In the genomic region with DNA sequence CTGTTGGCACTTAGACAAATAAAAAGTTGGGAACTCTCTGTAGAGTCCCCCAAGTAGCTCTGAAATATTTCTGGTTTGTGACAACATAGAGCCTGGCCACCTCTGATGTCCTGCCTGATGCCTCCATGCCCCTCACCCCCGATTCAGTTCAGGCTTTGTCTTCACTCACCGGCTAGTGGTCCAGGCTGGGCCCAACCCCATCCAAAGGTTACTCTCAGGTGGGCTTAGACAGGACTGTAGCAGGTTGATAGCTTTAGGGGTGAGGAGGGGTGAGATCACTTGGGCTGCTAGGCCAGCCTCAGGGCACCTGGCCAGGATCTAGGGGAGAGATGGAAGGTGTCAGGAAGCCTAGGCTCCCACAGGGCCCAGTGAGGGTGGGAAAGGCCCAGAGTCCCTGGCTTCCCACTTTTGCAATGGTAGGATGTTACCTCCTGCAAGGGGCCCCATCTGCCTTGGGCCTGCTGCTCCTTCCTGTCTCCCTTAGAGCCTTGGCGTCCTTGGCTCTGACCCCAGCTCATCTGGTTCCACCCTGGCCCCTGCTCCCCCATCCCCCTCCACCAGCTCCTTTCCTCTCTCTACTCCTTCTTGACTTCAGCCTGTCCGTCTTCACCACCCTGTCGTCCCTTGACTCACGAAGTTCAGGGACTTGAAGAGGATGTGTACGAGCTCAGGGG, we compare ENCODE assay signal across 23 cellular contexts. TPM values are rescaled to one million over a fixed set of nuclear protein-coding genes. Genes with fewer than 3 reads are reported as not detected.
DNase-seq lines count a peak whose midpoint lies in the region; ATAC-seq and TF ChIP-seq lines count a peak whose summit lies in the region.
"Had no signal": no experiment of that assay in that cellular context is flagged by ENCODE, and none has a peak within 500 bp of the region (broad histone marks: within the 10 kb centered on the region; RNA-seq: fewer than 3 reads in every experiment).

No MANE protein-coding gene starts in this region.

- no peaks in the 10 kb centered on the region for H3K27me3 ChIP-seq in colonic mucosa
- no peaks in the 10 kb centered on the region for H3K27me3 ChIP-seq in testis
- no peaks in the 10 kb centered on the region for H3K27me3 ChIP-seq in Karpas-422 (ENCODE audit: low read length)
- H3K27me3 ChIP-seq: MG63 had no signal

- no peak for TF ChIP-seq CTCF in colonic mucosa (IDR thresholded peaks at IDR 0.05)
- TF ChIP-seq CTCF in natural killer cell (IDR thresholded peaks at IDR 0.05), result no peak
- TF ChIP-seq CTCF in testis (IDR thresholded peaks at IDR 0.05), result no peak

- H3K27ac ChIP-seq in colonic mucosa, result no peak overlapping the region
- peak overlapping the region; percentile 82 to 91 for H3K27ac ChIP-seq in testis
- no peak overlapping the region for H3K27ac ChIP-seq in Karpas-422 (ENCODE audit: low read length)
- H3K27ac ChIP-seq: C4-2B had no signal

- H3K4me1 ChIP-seq in colonic mucosa (no peaks in the 10 kb centered on the region), testis (peaks cover 51% of the 10 kb centered on the region), Karpas-422 (ENCODE audit: low read length) (peaks cover 10% of the 10 kb centered on the region)

- H3K27me3 Mint-ChIP-seq in activated CD8-positive, alpha-beta memory T cell treated with anti-CD3 and anti-CD28 coated beads, Interleukin-2, amount 10 ng/mL, durations not matched to agents 7 days and 5 days, result no peaks in the 10 kb centered on the region
- peaks cover 6 to 7% of the 10 kb centered on the region in 2 donors for H3K27me3 Mint-ChIP-seq in natural killer cell (ENCODE audit: low read depth in 2 of 2)

- H3K9me3 Mint-ChIP-seq in activated CD8-positive, alpha-beta memory T cell treated with anti-CD3 and anti-CD28 coated beads, Interleukin-2, amount 10 ng/mL, durations not matched to agents 7 days and 5 days (ENCODE audit: low read depth), result no peaks in the 10 kb centered on the region
- no peaks in the 10 kb centered on the region for H3K9me3 Mint-ChIP-seq in natural killer cell

- no peaks in the 10 kb centered on the region for H3K9me2 ChIP-seq in Karpas-422 (replicated peaks; ENCODE audit: insufficient read depth, low read length)

- no peak overlapping the region for H2AFZ ChIP-seq in Karpas-422 (ENCODE audit: low read length)

- ATAC-seq in activated CD8-positive, alpha-beta memory T cell treated with anti-CD3 and anti-CD28 coated beads, Interleukin-2, amount 10 ng/mL, durations not matched to agents 7 days and 5 days, result no peak
- ATAC-seq in natural killer cell, result no peak
- no peak for ATAC-seq in HG02852 (IDR thresholded peaks at IDR 0.05; ENCODE audit: unreplicated experiment)

- no peaks in the 10 kb centered on the region for H3K79me2 ChIP-seq in Karpas-422 (ENCODE audit: low read length)

- peak; percentile 32 for DNase-seq in activated CD8-positive, alpha-beta memory T cell treated with anti-CD3 and anti-CD28 coated beads, Interleukin-2, amount 50 U/mL, for 48 hours
- no peak for DNase-seq in activated CD8-positive, alpha-beta memory T cell treated with anti-CD3 and anti-CD28 coated beads, Interleukin-2, amount 10 ng/mL, durations not matched to agents 7 days and 5 days
- peak; percentile 14 for DNase-seq in colonic mucosa
- DNase-seq in natural killer cell, result peak; percentile 13
- DNase-seq in testis, result peak; percentile 26
- no peak for DNase-seq in SKM-1 treated with dmso at 0.1 percent for 144 hours (lab: John Stamatoyannopoulos, UW; ENCODE audit: unreplicated experiment)
- DNase-seq in Karpas-422, result no peak
- DNase-seq: AML-193, GF-D8, MG63, NCI-H1417, NCI-H1694 treated with DMSO at 0.1 percent for 48 hours, NCI-H2081 treated with DMSO at 0.1 percent for 48 hours, NCI-H2171 treated with DMSO at 0.1 percent for 48 hours, NCI-H526, SHP77 had no signal

- no peaks in the 10 kb centered on the region for H3K4me1 Mint-ChIP-seq in activated CD8-positive, alpha-beta memory T cell treated with anti-CD3 and anti-CD28 coated beads, Interleukin-2, amount 10 ng/mL, durations not matched to agents 7 days and 5 days
- H3K4me1 Mint-ChIP-seq in natural killer cell, result no peaks in the 10 kb centered on the region

- TF ChIP-seq POLR2A in testis (IDR thresholded peaks at IDR 0.05), result no peak

- no peak overlapping the region for H3K27ac Mint-ChIP-seq in activated CD8-positive, alpha-beta memory T cell treated with anti-CD3 and anti-CD28 coated beads, Interleukin-2, amount 10 ng/mL, durations not matched to agents 7 days and 5 days
- no peak overlapping the region for H3K27ac Mint-ChIP-seq in natural killer cell

- H3K4me2 ChIP-seq in Karpas-422 (ENCODE audit: low read depth, low read length, poor library complexity, severe bottlenecking), result no peak overlapping the region

- no peak overlapping the region for H3K4me3 Mint-ChIP-seq in activated CD8-positive, alpha-beta memory T cell treated with anti-CD3 and anti-CD28 coated beads, Interleukin-2, amount 10 ng/mL, durations not matched to agents 7 days and 5 days
- no peak overlapping the region for H3K4me3 Mint-ChIP-seq in natural killer cell

- intact Hi-C loops in colonic mucosa (cut with DNase I), result no loop called here
- intact Hi-C loops in natural killer cell (cut with micrococcal nuclease), result no loop called here
- intact Hi-C loops in testis (cut with DNase I; ENCODE audit: low total_unique reads), result no loop called here

- H3K4me3 ChIP-seq in colonic mucosa (no peak overlapping the region), testis (no peak overlapping the region), Karpas-422 (ENCODE audit: low read length) (no peak overlapping the region)
- H3K4me3 ChIP-seq: MG63 had no signal

- no peak overlapping the region for H3K9ac ChIP-seq in colonic mucosa (ENCODE audit: low read depth in 2 of 2, low read length in 2 of 2)
- H3K9ac ChIP-seq in Karpas-422 (ENCODE audit: low read length), result no peak overlapping the region

- CTCF ChIA-PET in activated CD8-positive, alpha-beta memory T cell treated with anti-CD3 and anti-CD28 coated beads, Interleukin-2, amount 10 ng/mL, durations not matched to agents 7 days and 5 days (lab: Charles Lee), result interaction anchor here (0.7 kb wide), 1 partner anchor 117 kb away, joined by 4 read pairs; no protein-coding TSS in a partner anchor

- H3K36me3 ChIP-seq in colonic mucosa (no peaks in the 10 kb centered on the region), testis (ENCODE audit: low read depth, missing control alignments) (no peaks in the 10 kb centered on the region), Karpas-422 (ENCODE audit: insufficient read depth, low read length) (no peaks in the 10 kb centered on the region)
- H3K36me3 ChIP-seq: MG63 had no signal

- 35 to 73% methylated on average over 6 to 7 of the region's 7 CpGs for WGBS in testis, 2 donors

- H4K20me1 ChIP-seq in Karpas-422 (ENCODE audit: insufficient read depth, low read depth, low read length), result no peaks in the 10 kb centered on the region

- H3K9me3 ChIP-seq in colonic mucosa (no peaks in the 10 kb centered on the region), testis (no peaks in the 10 kb centered on the region), Karpas-422 (ENCODE audit: low read length) (no peaks in the 10 kb centered on the region)
- H3K9me3 ChIP-seq: MG63 had no signal

- no peaks in the 10 kb centered on the region for H3K36me3 Mint-ChIP-seq in activated CD8-positive, alpha-beta memory T cell treated with anti-CD3 and anti-CD28 coated beads, Interleukin-2, amount 10 ng/mL, durations not matched to agents 7 days and 5 days
- no peaks in the 10 kb centered on the region for H3K36me3 Mint-ChIP-seq in natural killer cell

RNA-seq across cellular contexts. Expression of a gene that starts 6.7 kb away (rescaled TPM):
- not detected for total RNA-seq in activated CD8-positive, alpha-beta memory T cell treated with anti-CD3 and anti-CD28 coated beads, Interleukin-2, amount 10 ng/mL, durations not matched to agents 7 days and 5 days
- total RNA-seq in colonic mucosa, result 100 to 1,000 TPM; 283 to 290 TPM
- under 1 TPM in 1 of 3 donors, not detected in 2; 0.47 TPM for total RNA-seq in natural killer cell
- 1 to 10 TPM; 3.3 to 7.2 TPM for total RNA-seq in testis
- polyA plus RNA-seq in testis (ENCODE audit: insufficient read depth, low read depth, low replicate concordance), result 7.7 TPM
- total RNA-seq in Karpas-422 (2014; rRNA removed; shearing (Covaris generic); ENCODE audit: low replicate concordance), result not detected in 2 replicates
- total RNA-seq: A172, H1, LHCN-M2, RPMI7951 had no signal
- polyA plus RNA-seq: AG04450, H1 had no signal

RNA-seq across cellular contexts. Expression of a gene that starts 16.1 kb away (rescaled TPM):
- 1 to 10 TPM; 2.1 to 3.2 TPM for total RNA-seq in activated CD8-positive, alpha-beta memory T cell treated with anti-CD3 and anti-CD28 coated beads, Interleukin-2, amount 10 ng/mL, durations not matched to agents 7 days and 5 days
- total RNA-seq in colonic mucosa (10 to 100 TPM in 1 of 2 donors, 1 to 10 TPM in 1; 4.9 to 24.6 TPM), natural killer cell (1 to 10 TPM; 1.7 to 3.0 (median 3.0) TPM), testis (100 to 1,000 TPM; 748 to 769 TPM)
- polyA plus RNA-seq in testis (ENCODE audit: insufficient read depth, low read depth, low replicate concordance), result 1,464 TPM
- not detected in 2 replicates for total RNA-seq in Karpas-422 (2014; rRNA removed; shearing (Covaris generic); ENCODE audit: low replicate concordance)

RNA-seq across cellular contexts. Expression of a gene that starts 44.9 kb away (rescaled TPM):
- total RNA-seq in activated CD8-positive, alpha-beta memory T cell treated with anti-CD3 and anti-CD28 coated beads, Interleukin-2, amount 10 ng/mL, durations not matched to agents 7 days and 5 days, result not detected
- 1 to 10 TPM; 2.0 to 3.0 TPM for total RNA-seq in colonic mucosa
- under 1 TPM in 2 of 3 donors, not detected in 1; 0.07 to 0.35 TPM for total RNA-seq in natural killer cell
- total RNA-seq in testis, result 1 to 10 TPM; 5.5 to 6.5 TPM
- 10.6 TPM for polyA plus RNA-seq in testis (ENCODE audit: insufficient read depth, low read depth, low replicate concordance)
- not detected in 2 replicates for total RNA-seq in Karpas-422 (2014; rRNA removed; shearing (Covaris generic); ENCODE audit: low replicate concordance)
- total RNA-seq: LHCN-M2 had no signal

Comparison
In these comparisons a context has a peak if more than half of its experiments do, and no peak if none do; other contexts are left out.
1. DNase-seq: peak in activated CD8-positive, alpha-beta memory T cell treated with anti-CD3 and anti-CD28 coated beads, Interleukin-2, amount 50 U/mL, for 48 hours (single experiment), colonic mucosa (single experiment), natural killer cell (single experiment) and testis (single experiment); none in activated CD8-positive, alpha-beta memory T cell treated with anti-CD3 and anti-CD28 coated beads, Interleukin-2, amount 10 ng/mL, durations not matched to agents 7 days and 5 days (single experiment), SKM-1 treated with dmso at 0.1 percent for 144 hours (single experiment) and Karpas-422 (single experiment).
2. H3K27ac ChIP-seq: peak in testis (2 of 2); none in colonic mucosa (single experiment) and Karpas-422 (single experiment).
3. RNA of a gene that starts 6.7 kb away (total RNA-seq): 283 to 290 TPM in colonic mucosa; 3.3 to 7.2 TPM in testis, 0.47 TPM in natural killer cell, not detected in activated CD8-positive, alpha-beta memory T cell treated with anti-CD3 and anti-CD28 coated beads, Interleukin-2, amount 10 ng/mL, durations not matched to agents 7 days and 5 days and not detected in Karpas-422; every median in the first group is over 10 times any median in the second.
4. RNA of a gene that starts 16.1 kb away (total RNA-seq): 748 to 769 TPM in testis; 4.9 to 24.6 TPM in colonic mucosa, 2.1 to 3.2 TPM in activated CD8-positive, alpha-beta memory T cell treated with anti-CD3 and anti-CD28 coated beads, Interleukin-2, amount 10 ng/mL, durations not matched to agents 7 days and 5 days, 1.7 to 3.0 TPM in natural killer cell and not detected in Karpas-422; every median in the first group is over 10 times any median in the second.